Comparison of ENCODE assay signal across 1 cellular context in the genomic region with DNA sequence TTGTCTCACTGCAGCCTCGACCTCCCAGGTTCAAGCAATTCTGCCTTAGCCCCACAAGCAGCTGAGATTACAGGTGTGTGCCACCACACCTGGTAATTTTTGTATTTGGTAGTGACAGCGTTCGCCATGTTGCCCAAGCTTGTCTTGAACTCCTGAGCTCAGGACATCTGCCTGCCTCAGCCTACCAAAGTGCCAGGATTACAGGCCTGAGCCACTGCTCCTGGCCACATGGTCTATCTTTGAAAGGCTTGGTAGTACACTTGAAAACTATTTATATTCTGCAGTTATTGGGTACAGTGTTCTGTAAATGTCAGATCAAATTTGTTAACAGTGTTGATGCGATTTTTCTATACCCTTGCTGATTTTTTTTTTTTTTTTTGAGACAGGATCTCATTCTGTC.
A peak's percentile ranks its signal among the peaks of the same experiment; 100 is the strongest.
TF ChIP-seq lines count a peak whose summit lies in the region.

No MANE protein-coding gene starts in this region.

TF ChIP-seq in K562, 482 proteins besides CTCF, POLR2A, EP300 and RAD21 (continued from another document):
- TF ChIP-seq, protein P1, sequence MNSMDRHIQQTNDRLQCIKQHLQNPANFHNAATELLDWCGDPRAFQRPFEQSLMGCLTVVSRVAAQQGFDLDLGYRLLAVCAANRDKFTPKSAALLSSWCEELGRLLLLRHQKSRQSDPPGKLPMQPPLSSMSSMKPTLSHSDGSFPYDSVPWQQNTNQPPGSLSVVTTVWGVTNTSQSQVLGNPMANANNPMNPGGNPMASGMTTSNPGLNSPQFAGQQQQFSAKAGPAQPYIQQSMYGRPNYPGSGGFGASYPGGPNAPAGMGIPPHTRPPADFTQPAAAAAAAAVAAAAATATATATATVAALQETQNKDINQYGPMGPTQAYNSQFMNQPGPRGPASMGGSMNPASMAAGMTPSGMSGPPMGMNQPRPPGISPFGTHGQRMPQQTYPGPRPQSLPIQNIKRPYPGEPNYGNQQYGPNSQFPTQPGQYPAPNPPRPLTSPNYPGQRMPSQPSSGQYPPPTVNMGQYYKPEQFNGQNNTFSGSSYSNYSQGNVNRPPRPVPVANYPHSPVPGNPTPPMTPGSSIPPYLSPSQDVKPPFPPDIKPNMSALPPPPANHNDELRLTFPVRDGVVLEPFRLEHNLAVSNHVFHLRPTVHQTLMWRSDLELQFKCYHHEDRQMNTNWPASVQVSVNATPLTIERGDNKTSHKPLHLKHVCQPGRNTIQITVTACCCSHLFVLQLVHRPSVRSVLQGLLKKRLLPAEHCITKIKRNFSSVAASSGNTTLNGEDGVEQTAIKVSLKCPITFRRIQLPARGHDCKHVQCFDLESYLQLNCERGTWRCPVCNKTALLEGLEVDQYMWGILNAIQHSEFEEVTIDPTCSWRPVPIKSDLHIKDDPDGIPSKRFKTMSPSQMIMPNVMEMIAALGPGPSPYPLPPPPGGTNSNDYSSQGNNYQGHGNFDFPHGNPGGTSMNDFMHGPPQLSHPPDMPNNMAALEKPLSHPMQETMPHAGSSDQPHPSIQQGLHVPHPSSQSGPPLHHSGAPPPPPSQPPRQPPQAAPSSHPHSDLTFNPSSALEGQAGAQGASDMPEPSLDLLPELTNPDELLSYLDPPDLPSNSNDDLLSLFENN (IDR thresholded peaks at IDR 0.05; ENCODE audit: low read depth in 2 of 2, low read length in 2 of 2): no peak
- TF ChIP-seq ZNF668 (CRISPR knock-in tag; IDR thresholded peaks at IDR 0.05) (peak; percentile 85; the same call in 1 of the 2 replicates), BACH1 (tag; IDR thresholded peaks at IDR 0.05) (no peak), PYGO2 (tag; IDR thresholded peaks at IDR 0.05) (0 out of 2 replicates have a peak, but pooled peaks have one; percentile 9), SMARCA5 (IDR thresholded peaks at IDR 0.05) (no peak), ZNF780A (CRISPR knock-in tag; IDR thresholded peaks at IDR 0.05) (no peak), ETV1 (tag; conservative IDR thresholded peaks at IDR 0.05; ENCODE audit: low read depth) (no peak), MYC (IDR thresholded peaks at IDR 0.05; ENCODE audit: low read depth, low read length) (no peak), MYC (CRISPR knock-in tag; IDR thresholded peaks at IDR 0.05; ENCODE audit: borderline replicate concordance, low read depth) (0 out of 2 replicates have a peak, but pooled peaks have one; percentile 48), SMAD4 (CRISPR knock-in tag; conservative IDR thresholded peaks at IDR 0.05) (peak; percentile 36; the same call in 1 of the 2 replicates), NR4A1 (CRISPR knock-in tag; IDR thresholded peaks at IDR 0.05) (no peak), NR4A1 (tag; IDR thresholded peaks at IDR 0.05) (peak; percentile 79; the same call in 1 of the 2 replicates), L3MBTL2 (IDR thresholded peaks at IDR 0.05) (peak; percentile 68)
- TF ChIP-seq, protein P2, sequence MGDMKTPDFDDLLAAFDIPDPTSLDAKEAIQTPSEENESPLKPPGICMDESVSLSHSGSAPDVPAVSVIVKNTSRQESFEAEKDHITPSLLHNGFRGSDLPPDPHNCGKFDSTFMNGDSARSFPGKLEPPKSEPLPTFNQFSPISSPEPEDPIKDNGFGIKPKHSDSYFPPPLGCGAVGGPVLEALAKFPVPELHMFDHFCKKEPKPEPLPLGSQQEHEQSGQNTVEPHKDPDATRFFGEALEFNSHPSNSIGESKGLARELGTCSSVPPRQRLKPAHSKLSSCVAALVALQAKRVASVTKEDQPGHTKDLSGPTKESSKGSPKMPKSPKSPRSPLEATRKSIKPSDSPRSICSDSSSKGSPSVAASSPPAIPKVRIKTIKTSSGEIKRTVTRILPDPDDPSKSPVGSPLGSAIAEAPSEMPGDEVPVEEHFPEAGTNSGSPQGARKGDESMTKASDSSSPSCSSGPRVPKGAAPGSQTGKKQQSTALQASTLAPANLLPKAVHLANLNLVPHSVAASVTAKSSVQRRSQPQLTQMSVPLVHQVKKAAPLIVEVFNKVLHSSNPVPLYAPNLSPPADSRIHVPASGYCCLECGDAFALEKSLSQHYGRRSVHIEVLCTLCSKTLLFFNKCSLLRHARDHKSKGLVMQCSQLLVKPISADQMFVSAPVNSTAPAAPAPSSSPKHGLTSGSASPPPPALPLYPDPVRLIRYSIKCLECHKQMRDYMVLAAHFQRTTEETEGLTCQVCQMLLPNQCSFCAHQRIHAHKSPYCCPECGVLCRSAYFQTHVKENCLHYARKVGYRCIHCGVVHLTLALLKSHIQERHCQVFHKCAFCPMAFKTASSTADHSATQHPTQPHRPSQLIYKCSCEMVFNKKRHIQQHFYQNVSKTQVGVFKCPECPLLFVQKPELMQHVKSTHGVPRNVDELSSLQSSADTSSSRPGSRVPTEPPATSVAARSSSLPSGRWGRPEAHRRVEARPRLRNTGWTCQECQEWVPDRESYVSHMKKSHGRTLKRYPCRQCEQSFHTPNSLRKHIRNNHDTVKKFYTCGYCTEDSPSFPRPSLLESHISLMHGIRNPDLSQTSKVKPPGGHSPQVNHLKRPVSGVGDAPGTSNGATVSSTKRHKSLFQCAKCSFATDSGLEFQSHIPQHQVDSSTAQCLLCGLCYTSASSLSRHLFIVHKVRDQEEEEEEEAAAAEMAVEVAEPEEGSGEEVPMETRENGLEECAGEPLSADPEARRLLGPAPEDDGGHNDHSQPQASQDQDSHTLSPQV (IDR thresholded peaks at IDR 0.05): peak; percentile 91
- TF ChIP-seq, protein P3, sequence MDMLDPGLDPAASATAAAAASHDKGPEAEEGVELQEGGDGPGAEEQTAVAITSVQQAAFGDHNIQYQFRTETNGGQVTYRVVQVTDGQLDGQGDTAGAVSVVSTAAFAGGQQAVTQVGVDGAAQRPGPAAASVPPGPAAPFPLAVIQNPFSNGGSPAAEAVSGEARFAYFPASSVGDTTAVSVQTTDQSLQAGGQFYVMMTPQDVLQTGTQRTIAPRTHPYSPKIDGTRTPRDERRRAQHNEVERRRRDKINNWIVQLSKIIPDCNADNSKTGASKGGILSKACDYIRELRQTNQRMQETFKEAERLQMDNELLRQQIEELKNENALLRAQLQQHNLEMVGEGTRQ (CRISPR knock-in tag; IDR thresholded peaks at IDR 0.05): peak; percentile 36; the same call in 1 of the 2 replicates
